Comparison of ENCODE assay signal across 1 cellular context in genomic region chr5:122999947-123000563, GRCh38.
A peak's percentile ranks its signal among the peaks of the same experiment; 100 is the strongest.
TF ChIP-seq lines count a peak whose summit lies in the region.

No MANE protein-coding gene starts in this region.

TF ChIP-seq in GM12878, 131 proteins besides CTCF, POLR2A, EP300 and RAD21 (continued from another document):
- no peak for TF ChIP-seq ZNF592 (IDR thresholded peaks at IDR 0.05)
- peak; percentile 65; the same call in 1 of the 2 replicates for TF ChIP-seq YY1 (IDR thresholded peaks at IDR 0.05; ENCODE audit: low read depth, low read length)
